In genomic region chr12:54009171-54010052, GRCh38 we compare ENCODE assay signal across 1 cellular context.
A peak's percentile ranks its signal among the peaks of the same experiment; 100 is the strongest.
TF ChIP-seq lines count a peak whose summit lies in the region.

No MANE protein-coding gene starts in this region.

TF ChIP-seq in GM12878, 131 proteins besides CTCF, POLR2A, EP300 and RAD21:
- TF ChIP-seq SPI1 (IDR thresholded peaks at IDR 0.05; ENCODE audit: borderline replicate concordance, insufficient read depth, low read depth, low read length) (no peak), MXI1 (IDR thresholded peaks at IDR 0.05; ENCODE audit: low read depth, low read length) (no peak), SMC3 (IDR thresholded peaks at IDR 0.05; ENCODE audit: borderline replicate concordance, low read length) (no peak), BMI1 (IDR thresholded peaks at IDR 0.05; ENCODE audit: borderline replicate concordance) (0 out of 2 replicates have a peak, but pooled peaks have one; percentile 31), POLR2AphosphoS2 (IDR thresholded peaks at IDR 0.05; ENCODE audit: low read depth, low read length) (no peak), SUZ12 (IDR thresholded peaks at IDR 0.05; ENCODE audit: unreplicated experiment) (peak; percentile 56), EZH2 (IDR thresholded peaks at IDR 0.05; ENCODE audit: borderline replicate concordance, control insufficient read depth, low read depth, low read length) (peak; percentile 99; the same call in 1 of the 2 replicates), BHLHE40 (IDR thresholded peaks at IDR 0.05; ENCODE audit: borderline replicate concordance in 1 of 2, low read depth in 2 of 2, low read length in 1 of 2) (0 out of 4 replicates have a peak, but pooled peaks of 1 of the 2 experiments have one; percentile 7), TCF12 (IDR thresholded peaks at IDR 0.05; ENCODE audit: low read depth, low read length) (no peak)
